Comparison of ENCODE assay signal across 18 cellular contexts in genomic region chr3:171262431-171262830, GRCh38.
A peak's percentile ranks its signal among the peaks of the same experiment; 100 is the strongest.
DNase-seq lines count a peak whose midpoint lies in the region; ATAC-seq and TF ChIP-seq lines count a peak whose summit lies in the region.
"Had no signal": no experiment of that assay in that cellular context is flagged by ENCODE, and none has a peak within 500 bp of the region (broad histone marks: within the 10 kb centered on the region; RNA-seq: fewer than 3 reads in every experiment).

No MANE protein-coding gene starts in this region.

- H3K27ac Mint-ChIP-seq in chondrocyte (ENCODE audit: unreplicated experiment), result peak overlapping the region; percentile 69
- H3K27ac Mint-ChIP-seq: activated CD4-positive, alpha-beta T cell treated with anti-CD3 and anti-CD28 coated beads for 36 hours; neural progenitor cell had no signal

- no peak overlapping the region for H2AFZ ChIP-seq in OCI-LY3 (ENCODE audit: low read depth, low read length)
- H2AFZ ChIP-seq: neural progenitor cell had no signal

- no peaks in the 10 kb centered on the region for H3K36me3 ChIP-seq in cardiac muscle cell
- H3K36me3 ChIP-seq in OCI-LY3 (replicated peaks; ENCODE audit: low read depth, low read length), result no peaks in the 10 kb centered on the region
- no peaks in the 10 kb centered on the region for H3K36me3 ChIP-seq in aorta (ENCODE audit: control insufficient read depth in 1 of 2, insufficient read depth in 2 of 2, low read length in 1 of 2)
- H3K36me3 ChIP-seq: gastroesophageal sphincter, MG63, neural progenitor cell had no signal

- H3K79me2 ChIP-seq in OCI-LY3 (ENCODE audit: low read length), result peaks cover 83% of the 10 kb centered on the region

- H3K4me3 ChIP-seq in cardiac muscle cell, result no peak overlapping the region
- H3K4me3 ChIP-seq in OCI-LY3 (ENCODE audit: low read length), result no peak overlapping the region
- no peak overlapping the region for H3K4me3 ChIP-seq in aorta (ENCODE audit: low read length in 2 of 2)
- H3K4me3 ChIP-seq: gastroesophageal sphincter, MG63, neural progenitor cell, SK-N-MC, testis had no signal

- H3K9me3 ChIP-seq in cardiac muscle cell (ENCODE audit: low read depth) (no peaks in the 10 kb centered on the region), OCI-LY3 (ENCODE audit: insufficient read depth, low read length) (no peaks in the 10 kb centered on the region), aorta (ENCODE audit: control insufficient read depth, low read length) (no peaks in the 10 kb centered on the region)
- H3K9me3 ChIP-seq: gastroesophageal sphincter, MG63, testis had no signal

- no peak overlapping the region for H3K4me3 Mint-ChIP-seq in chondrocyte (ENCODE audit: unreplicated experiment)
- H3K4me3 Mint-ChIP-seq: activated CD4-positive, alpha-beta T cell treated with anti-CD3 and anti-CD28 coated beads for 36 hours; neural progenitor cell had no signal

- intact Hi-C loops in cardiac septum (cut with DNase I), result no loop called here
- intact Hi-C loops in aorta (cut with DNase I), result loop anchor here in 1 of 2 donors (2.0 kb wide), 1 partner anchor 22 kb away; no protein-coding TSS in a partner anchor

- H3K27me3 Mint-ChIP-seq in chondrocyte (ENCODE audit: low read depth), result no peaks in the 10 kb centered on the region
- H3K27me3 Mint-ChIP-seq: activated CD4-positive, alpha-beta T cell treated with anti-CD3 and anti-CD28 coated beads for 36 hours had no signal

- ATAC-seq in aorta (ENCODE audit: low FRiP score) (no peak), HG03439 (IDR thresholded peaks at IDR 0.05; ENCODE audit: unreplicated experiment) (no peak)
- ATAC-seq: activated CD4-positive, alpha-beta T cell treated with anti-CD3 and anti-CD28 coated beads for 36 hours; gastroesophageal sphincter; left cardiac atrium had no signal

- H3K9ac ChIP-seq in OCI-LY3 (ENCODE audit: low read length), result peak overlapping the region; percentile 50; the same call in 1 of the 2 replicates
- H3K9ac ChIP-seq: neural progenitor cell had no signal

- H3K36me3 Mint-ChIP-seq in chondrocyte (ENCODE audit: low read depth), result no peaks in the 10 kb centered on the region
- H3K36me3 Mint-ChIP-seq: neural progenitor cell had no signal

- 4 to 7% methylated on average over 1 of the region's 1 CpG for WGBS in aorta, 2 donors

- H3K27me3 ChIP-seq in cardiac muscle cell, result no peaks in the 10 kb centered on the region
- no peaks in the 10 kb centered on the region for H3K27me3 ChIP-seq in OCI-LY3 (ENCODE audit: low read depth, low read length)
- H3K27me3 ChIP-seq in aorta (ENCODE audit: control insufficient read depth in 1 of 2, insufficient read depth in 2 of 2, low read length in 1 of 2), result no peaks in the 10 kb centered on the region
- H3K27me3 ChIP-seq: gastroesophageal sphincter, MG63, neural progenitor cell, testis had no signal

- H3K4me1 ChIP-seq in cardiac muscle cell (ENCODE audit: low read depth) (peaks cover 29% of the 10 kb centered on the region), OCI-LY3 (ENCODE audit: low read length) (peaks cover 88% of the 10 kb centered on the region), aorta (ENCODE audit: control insufficient read depth in 1 of 2, insufficient read depth in 2 of 2, low read length in 2 of 2) (peaks cover 6 to 20% of the 10 kb centered on the region in 2 donors)

- TF ChIP-seq CTCF in cardiac muscle cell (IDR thresholded peaks at IDR 0.05; ENCODE audit: low read depth, low read length) (no peak), OCI-LY3 (IDR thresholded peaks at IDR 0.05; ENCODE audit: low read depth, low read length) (no peak), chondrocyte (IDR thresholded peaks at IDR 0.05) (no peak)

- H3K27ac ChIP-seq in cardiac muscle cell (peak overlapping the region; percentile 27), OCI-LY3 (ENCODE audit: low read length) (peak overlapping the region; percentile 99), aorta (ENCODE audit: low read depth in 1 of 2, low read length in 2 of 2) (no peak overlapping the region)
- H3K27ac ChIP-seq: gastroesophageal sphincter, neural progenitor cell, SK-N-MC, testis had no signal

- no peak for DNase-seq in cardiac muscle cell (ENCODE audit: low read depth in 1 of 2, low spot score in 1 of 2)
- no peak for DNase-seq in cardiac septum (ENCODE audit: low spot score)
- DNase-seq in chondrocyte (ENCODE audit: low spot score), result no peak
- no peak for DNase-seq in DMS53 (lab: John Stamatoyannopoulos, UW)
- no peak for DNase-seq in aorta
- no peak for DNase-seq in NCI-H345 (lab: John Stamatoyannopoulos, UW)
- DNase-seq: activated CD4-positive, alpha-beta T cell treated with anti-CD3 and anti-CD28 coated beads for 36 hours; activated gamma-delta T cell treated with Interleukin-2 at 50 U/mL for 16 hours; left cardiac atrium; MG63; NCI-H1694; NCI-H2227 treated with DMSO at 0.1 percent for 48 hours; testis had no signal

- peaks cover 62% of the 10 kb centered on the region for H3K4me1 Mint-ChIP-seq in chondrocyte (ENCODE audit: low read depth)

- no peaks in the 10 kb centered on the region for H4K20me1 ChIP-seq in OCI-LY3 (ENCODE audit: insufficient read depth, low read length)

- H3K9me3 Mint-ChIP-seq in chondrocyte (ENCODE audit: low read depth), result no peaks in the 10 kb centered on the region
- H3K9me3 Mint-ChIP-seq: neural progenitor cell had no signal

- H3K4me2 ChIP-seq in OCI-LY3 (ENCODE audit: low read length), result peak overlapping the region; percentile 59
- H3K4me2 ChIP-seq: neural progenitor cell had no signal

Comparison
In these comparisons a context has a peak if more than half of its experiments do, and no peak if none do; other contexts are left out.
1. H3K27ac ChIP-seq: peak in cardiac muscle cell (single experiment) and OCI-LY3 (single experiment); none in aorta (0 of 2).